In genomic region chr12:104458645-104459555, GRCh38 we compare ENCODE assay signal across 1 cellular context.
TF ChIP-seq lines count a peak whose summit lies in the region.

No MANE protein-coding gene starts in this region.

TF ChIP-seq in HCT116, 20 proteins besides CTCF, POLR2A, EP300 and RAD21 (continued from another document):
- TF ChIP-seq MAX (IDR thresholded peaks at IDR 0.05) (no peak), CEBPB (IDR thresholded peaks at IDR 0.05; ENCODE audit: low read depth) (no peak)
